11 cellular contexts compared by ENCODE assay signal in genomic region chr3:102114264-102114979, GRCh38.
DNase-seq lines count a peak whose midpoint lies in the region; ATAC-seq, FAIRE-seq and TF ChIP-seq lines count a peak whose summit lies in the region.
"Had no signal": no experiment of that assay in that cellular context is flagged by ENCODE, and none has a peak within 500 bp of the region (broad histone marks: within the 10 kb centered on the region; RNA-seq: fewer than 3 reads in every experiment).

No MANE protein-coding gene starts in this region.

- no peak for TF ChIP-seq CTCF in coronary artery (IDR thresholded peaks at IDR 0.05)
- no peak for TF ChIP-seq CTCF in ascending aorta (IDR thresholded peaks at IDR 0.05)

- DNase-seq in KBM-7 (peak; percentile 51), amniotic epithelial cell (ENCODE audit: low read depth) (peak; percentile 50), coronary artery (ENCODE audit: low spot score) (no peak), ascending aorta (ENCODE audit: low spot score in 2 of 2) (no peak), H54 (ENCODE audit: insufficient read length, low spot score) (no peak)
- DNase-seq in activated CD4-positive, alpha-beta T cell treated with anti-CD3 and anti-CD28 coated beads, Interleukin-2, amount 10 ng/mL, durations not matched to agents 24 days and 14 days = peak; percentile 90
- peak; percentile 5 to 51 for DNase-seq in stimulated activated CD4-positive, alpha-beta T cell treated with anti-CD3 and anti-CD28 coated beads, Interleukin-4, amount 100 ng/mL, for 4 hours
- DNase-seq: HCEC 1CT, NCI-H2081 treated with DMSO at 0.1 percent for 48 hours had no signal

- in situ Hi-C loops in KBM-7 (cut with MboI; ENCODE audit: low pct_unique_long_range_greater_than_20kb, low sequenced_read_pairs) = no loop called here

- peaks cover 34% of the 10 kb centered on the region for H3K4me1 Mint-ChIP-seq in activated CD4-positive, alpha-beta T cell treated with anti-CD3 and anti-CD28 coated beads, Interleukin-2, amount 10 ng/mL, durations not matched to agents 24 days and 14 days

- FAIRE-seq in H54 (lab: Jason Lieb, UNC) = no peak

- H3K27me3 ChIP-seq in ascending aorta = no peaks in the 10 kb centered on the region

- H3K27me3 Mint-ChIP-seq in activated CD4-positive, alpha-beta T cell treated with anti-CD3 and anti-CD28 coated beads, Interleukin-2, amount 10 ng/mL, durations not matched to agents 24 days and 14 days = no peaks in the 10 kb centered on the region

- H3K9me3 Mint-ChIP-seq in activated CD4-positive, alpha-beta T cell treated with anti-CD3 and anti-CD28 coated beads, Interleukin-2, amount 10 ng/mL, durations not matched to agents 24 days and 14 days = peaks cover 20% of the 10 kb centered on the region

- H3K27ac ChIP-seq in coronary artery (no peak overlapping the region), ascending aorta (peak overlapping the region in 1 of 2 donors; percentile 35)
- H3K27ac ChIP-seq: prostate gland had no signal

- H3K9me3 ChIP-seq in ascending aorta = no peaks in the 10 kb centered on the region
- H3K9me3 ChIP-seq: prostate gland had no signal

- H3K36me3 Mint-ChIP-seq in activated CD4-positive, alpha-beta T cell treated with anti-CD3 and anti-CD28 coated beads, Interleukin-2, amount 10 ng/mL, durations not matched to agents 24 days and 14 days (ENCODE audit: low read depth) = peaks cover 15% of the 10 kb centered on the region

- no peaks in the 10 kb centered on the region for H3K36me3 ChIP-seq in ascending aorta
- H3K36me3 ChIP-seq: prostate gland had no signal

- H3K4me1 ChIP-seq in ascending aorta = no peaks in the 10 kb centered on the region
- H3K4me1 ChIP-seq: prostate gland had no signal

- peak overlapping the region; percentile 76 for H3K27ac Mint-ChIP-seq in activated CD4-positive, alpha-beta T cell treated with anti-CD3 and anti-CD28 coated beads, Interleukin-2, amount 10 ng/mL, durations not matched to agents 24 days and 14 days

- intact Hi-C loops in activated CD4-positive, alpha-beta T cell treated with anti-CD3 and anti-CD28 coated beads, Interleukin-2, amount 10 ng/mL, durations not matched to agents 24 days and 14 days (cut with micrococcal nuclease) = loop anchor here (1.0 kb wide), 1 partner anchor 22 kb away; no protein-coding TSS in a partner anchor
- intact Hi-C loops in ascending aorta (cut with DNase I) = no loop called here

- peak overlapping the region; percentile 48 for H3K4me3 Mint-ChIP-seq in activated CD4-positive, alpha-beta T cell treated with anti-CD3 and anti-CD28 coated beads, Interleukin-2, amount 10 ng/mL, durations not matched to agents 24 days and 14 days

- no peak for TF ChIP-seq POLR2A in H54 (IDR thresholded peaks at IDR 0.05; ENCODE audit: low read depth, low read length)

- no peak for ATAC-seq in GM21619 (IDR thresholded peaks at IDR 0.05; ENCODE audit: unreplicated experiment)

- H3K4me3 ChIP-seq in coronary artery (no peak overlapping the region), ascending aorta (no peak overlapping the region)
- H3K4me3 ChIP-seq: prostate gland had no signal

Comparison
In these comparisons a context has a peak if more than half of its experiments do, and no peak if none do; other contexts are left out.
1. DNase-seq: peak in KBM-7 (single experiment), activated CD4-positive, alpha-beta T cell treated with anti-CD3 and anti-CD28 coated beads, Interleukin-2, amount 10 ng/mL, durations not matched to agents 24 days and 14 days (single experiment), amniotic epithelial cell (single experiment) and stimulated activated CD4-positive, alpha-beta T cell treated with anti-CD3 and anti-CD28 coated beads, Interleukin-4, amount 100 ng/mL, for 4 hours (2 of 2); none in coronary artery (single experiment), ascending aorta (0 of 2) and H54 (single experiment).